In the genomic region with DNA sequence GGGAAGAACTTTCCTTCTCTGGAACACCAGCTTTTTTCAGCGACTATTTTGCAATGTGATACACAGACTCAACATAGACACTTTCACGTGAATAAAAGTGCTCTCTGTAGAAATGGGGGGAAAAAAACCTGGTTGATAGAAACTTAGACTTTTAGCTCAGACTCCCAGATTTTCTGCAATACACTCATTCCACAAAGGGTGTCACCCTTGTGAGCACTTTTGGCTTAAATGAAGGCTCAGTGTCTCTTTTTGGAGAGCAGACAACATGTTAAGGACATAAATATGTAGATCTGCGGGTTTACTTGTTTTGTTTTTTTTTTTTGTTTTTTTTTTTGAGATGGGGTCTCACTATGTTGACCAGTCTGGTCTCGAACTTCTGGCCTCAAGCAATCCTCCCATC, we compare ENCODE assay signal across 20 cellular contexts.
"Had no signal": no experiment of that assay in that cellular context is flagged by ENCODE, and none has a peak within 500 bp of the region (broad histone marks: within the 10 kb centered on the region; RNA-seq: fewer than 3 reads in every experiment).

No MANE protein-coding gene starts in this region.

- H3K4me3 ChIP-seq: SJSA1, SK-N-MC had no signal

- H3K27ac ChIP-seq: SJSA1, SK-N-MC had no signal

- FAIRE-seq: RCC 7860 had no signal

- H3K27me3 ChIP-seq: SJSA1 had no signal

- H3K4me1 ChIP-seq: SJSA1 had no signal

- H3K9me3 ChIP-seq: SJSA1 had no signal

- DNase-seq: IMR-90; Kasumi-1; KG1; MM.1S; NCI-H1048; NCI-H1105; NCI-H1436 treated with DMSO at 0.1 percent for 48 hours; NCI-H1694; NCI-H187 treated with DMSO at 0.1 percent for 48 hours; NCI-H2029 treated with DMSO at 0.1 percent for 48 hours; NCI-H345; NCI-H446 treated with DMSO at 0.1 percent for 48 hours; NCI-H748 treated with DMSO at 0.1 percent for 48 hours; NK-92 treated with Interleukin-12 subunit alpha and Interleukin-12 subunit beta, amount 100 ng/mL, for 24 hours; Right ventricle myocardium superior; RPMI8226; SIG-M5 had no signal

- H3K36me3 ChIP-seq: SJSA1 had no signal
